ENCODE assay signal across 8 cellular contexts in genomic region chr6:52537001-52537753, GRCh38. TPM values are rescaled to one million over a fixed set of nuclear protein-coding genes. Genes with fewer than 3 reads are reported as not detected.
DNase-seq lines count a peak whose midpoint lies in the region; ATAC-seq lines count a peak whose summit lies in the region.

No MANE protein-coding gene starts in this region.

- peak overlapping the region; percentile 0 for H3K4me3 Mint-ChIP-seq in activated CD8-positive, alpha-beta memory T cell treated with anti-CD3 and anti-CD28 coated beads, Interleukin-2, amount 10 ng/mL, durations not matched to agents 7 days and 5 days
- no peak overlapping the region for H3K4me3 Mint-ChIP-seq in activated T-helper 2 cell treated with anti-CD3 and anti-CD28 coated beads, Interferon-gamma antibody, Interleukin-2, Interleukin-4, amounts not matched to agents 10 μg/mL and 5 μg/mL and 100 μg/mL, durations not matched to agents 14 hours and 24 hours and 36 hours (ENCODE audit: low read depth)
- H3K4me3 Mint-ChIP-seq in stimulated activated naive CD8-positive, alpha-beta T cell treated with anti-CD3 and anti-CD28 coated beads, Interleukin-15, amount 100 ng/mL, for 72 hours, result no peak overlapping the region

- peak overlapping the region; percentile 22 for H3K27ac Mint-ChIP-seq in activated CD8-positive, alpha-beta memory T cell treated with anti-CD3 and anti-CD28 coated beads, Interleukin-2, amount 10 ng/mL, durations not matched to agents 7 days and 5 days
- H3K27ac Mint-ChIP-seq in activated T-helper 2 cell treated with anti-CD3 and anti-CD28 coated beads, Interferon-gamma antibody, Interleukin-2, Interleukin-4, amounts not matched to agents 10 μg/mL and 5 μg/mL and 100 μg/mL, durations not matched to agents 14 hours and 24 hours and 36 hours, result peak overlapping the region; percentile 19
- H3K27ac Mint-ChIP-seq in stimulated activated naive CD8-positive, alpha-beta T cell treated with anti-CD3 and anti-CD28 coated beads, Interleukin-15, amount 100 ng/mL, for 72 hours, result no peak overlapping the region

- H3K9me3 Mint-ChIP-seq in activated CD8-positive, alpha-beta memory T cell treated with anti-CD3 and anti-CD28 coated beads, Interleukin-2, amount 10 ng/mL, durations not matched to agents 7 days and 5 days (ENCODE audit: low read depth), result no peaks in the 10 kb centered on the region
- no peaks in the 10 kb centered on the region for H3K9me3 Mint-ChIP-seq in activated T-helper 2 cell treated with anti-CD3 and anti-CD28 coated beads, Interferon-gamma antibody, Interleukin-2, Interleukin-4, amounts not matched to agents 10 μg/mL and 5 μg/mL and 100 μg/mL, durations not matched to agents 14 hours and 24 hours and 36 hours
- no peaks in the 10 kb centered on the region for H3K9me3 Mint-ChIP-seq in stimulated activated naive CD8-positive, alpha-beta T cell treated with anti-CD3 and anti-CD28 coated beads, Interleukin-15, amount 100 ng/mL, for 72 hours

- H3K27me3 Mint-ChIP-seq in activated CD8-positive, alpha-beta memory T cell treated with anti-CD3 and anti-CD28 coated beads, Interleukin-2, amount 10 ng/mL, durations not matched to agents 7 days and 5 days, result peaks cover 8% of the 10 kb centered on the region
- H3K27me3 Mint-ChIP-seq in activated T-helper 2 cell treated with anti-CD3 and anti-CD28 coated beads, Interferon-gamma antibody, Interleukin-2, Interleukin-4, amounts not matched to agents 10 μg/mL and 5 μg/mL and 100 μg/mL, durations not matched to agents 14 hours and 24 hours and 36 hours (ENCODE audit: low read depth), result no peaks in the 10 kb centered on the region
- no peaks in the 10 kb centered on the region for H3K27me3 Mint-ChIP-seq in stimulated activated naive CD8-positive, alpha-beta T cell treated with anti-CD3 and anti-CD28 coated beads, Interleukin-15, amount 100 ng/mL, for 72 hours

- peak; percentile 34 for ATAC-seq in activated CD8-positive, alpha-beta memory T cell treated with anti-CD3 and anti-CD28 coated beads, Interleukin-2, amount 10 ng/mL, durations not matched to agents 7 days and 5 days
- ATAC-seq in HG03039 (IDR thresholded peaks at IDR 0.05; ENCODE audit: unreplicated experiment), result peak; percentile 57
- peak; percentile 55 for ATAC-seq in stimulated activated naive CD8-positive, alpha-beta T cell treated with anti-CD3 and anti-CD28 coated beads, Interleukin-15, amount 100 ng/mL, for 72 hours

- H3K4me1 Mint-ChIP-seq in activated CD8-positive, alpha-beta memory T cell treated with anti-CD3 and anti-CD28 coated beads, Interleukin-2, amount 10 ng/mL, durations not matched to agents 7 days and 5 days, result peaks cover 49% of the 10 kb centered on the region
- H3K4me1 Mint-ChIP-seq in activated T-helper 2 cell treated with anti-CD3 and anti-CD28 coated beads, Interferon-gamma antibody, Interleukin-2, Interleukin-4, amounts not matched to agents 10 μg/mL and 5 μg/mL and 100 μg/mL, durations not matched to agents 14 hours and 24 hours and 36 hours (ENCODE audit: low read depth), result peaks cover 51% of the 10 kb centered on the region
- peaks cover 39% of the 10 kb centered on the region for H3K4me1 Mint-ChIP-seq in stimulated activated naive CD8-positive, alpha-beta T cell treated with anti-CD3 and anti-CD28 coated beads, Interleukin-15, amount 100 ng/mL, for 72 hours

- CTCF ChIA-PET in activated CD8-positive, alpha-beta memory T cell treated with anti-CD3 and anti-CD28 coated beads, Interleukin-2, amount 10 ng/mL, durations not matched to agents 7 days and 5 days (lab: Charles Lee), result interaction anchor here (4.7 kb wide), 1 partner anchor 39 kb away, joined by 26 read pairs; the partner anchor contains the start of gene TRAM2

- H3K36me3 Mint-ChIP-seq in activated CD8-positive, alpha-beta memory T cell treated with anti-CD3 and anti-CD28 coated beads, Interleukin-2, amount 10 ng/mL, durations not matched to agents 7 days and 5 days, result peaks cover 1% of the 10 kb centered on the region
- H3K36me3 Mint-ChIP-seq in activated T-helper 2 cell treated with anti-CD3 and anti-CD28 coated beads, Interferon-gamma antibody, Interleukin-2, Interleukin-4, amounts not matched to agents 10 μg/mL and 5 μg/mL and 100 μg/mL, durations not matched to agents 14 hours and 24 hours and 36 hours (ENCODE audit: low read depth), result peaks cover 5% of the 10 kb centered on the region

- intact Hi-C loops in activated T-helper 2 cell treated with anti-CD3 and anti-CD28 coated beads, Interferon-gamma antibody, Interleukin-2, Interleukin-4, amounts not matched to agents 10 μg/mL and 5 μg/mL and 100 μg/mL, durations not matched to agents 14 hours and 24 hours and 36 hours (cut with micrococcal nuclease), result loop anchor here (1.0 to 5.0 kb wide), 5 partner anchors 44 to 375 kb away; partner anchors contain the start of gene EFHC1

- peak; percentile 63 for DNase-seq in activated CD8-positive, alpha-beta memory T cell treated with anti-CD3 and anti-CD28 coated beads, Interleukin-2, amount 10 ng/mL, durations not matched to agents 7 days and 5 days
- DNase-seq in activated CD8-positive, alpha-beta memory T cell treated with anti-CD3 and anti-CD28 coated beads, Interleukin-2, amount 50 U/mL, for 48 hours, result no peak
- peak; percentile 18 for DNase-seq in activated T-helper 2 cell treated with anti-CD3 and anti-CD28 coated beads, Interferon-gamma antibody, Interleukin-2, Interleukin-4, amounts not matched to agents 10 μg/mL and 5 μg/mL and 100 μg/mL, durations not matched to agents 14 hours and 24 hours and 36 hours (ENCODE audit: low spot score)
- peak in 1 of 2 donors; percentile 24 for DNase-seq in stimulated activated naive CD8-positive, alpha-beta T cell treated with anti-CD3 and anti-CD28 coated beads, Interleukin-15, amount 100 ng/mL, for 72 hours
- DNase-seq in GM19238 (ENCODE audit: insufficient read length, low spot score) (no peak), D341Med (ENCODE audit: low spot score) (no peak), MV-4-11 (lab: John Stamatoyannopoulos, UW) (no peak)

RNA-seq across cellular contexts. Expression of gene TRAM2, which starts 39.7 kb away (rescaled TPM):
- 1 to 10 TPM; 1.7 to 2.8 TPM for total RNA-seq in activated CD8-positive, alpha-beta memory T cell treated with anti-CD3 and anti-CD28 coated beads, Interleukin-2, amount 10 ng/mL, durations not matched to agents 7 days and 5 days
- total RNA-seq in activated T-helper 2 cell treated with anti-CD3 and anti-CD28 coated beads, Interferon-gamma antibody, Interleukin-2, Interleukin-4, amounts not matched to agents 10 μg/mL and 5 μg/mL and 100 μg/mL, durations not matched to agents 14 hours and 24 hours and 36 hours, result 4.7 TPM in 2 replicates

Comparison
In these comparisons a context has a peak if more than half of its experiments do, and no peak if none do; other contexts are left out.
1. DNase-seq: peak in activated CD8-positive, alpha-beta memory T cell treated with anti-CD3 and anti-CD28 coated beads, Interleukin-2, amount 10 ng/mL, durations not matched to agents 7 days and 5 days (single experiment) and activated T-helper 2 cell treated with anti-CD3 and anti-CD28 coated beads, Interferon-gamma antibody, Interleukin-2, Interleukin-4, amounts not matched to agents 10 μg/mL and 5 μg/mL and 100 μg/mL, durations not matched to agents 14 hours and 24 hours and 36 hours (single experiment); none in activated CD8-positive, alpha-beta memory T cell treated with anti-CD3 and anti-CD28 coated beads, Interleukin-2, amount 50 U/mL, for 48 hours (single experiment), GM19238 (single experiment), D341Med (single experiment) and MV-4-11 (single experiment).
2. H3K27ac Mint-ChIP-seq: peak in activated CD8-positive, alpha-beta memory T cell treated with anti-CD3 and anti-CD28 coated beads, Interleukin-2, amount 10 ng/mL, durations not matched to agents 7 days and 5 days (single experiment) and activated T-helper 2 cell treated with anti-CD3 and anti-CD28 coated beads, Interferon-gamma antibody, Interleukin-2, Interleukin-4, amounts not matched to agents 10 μg/mL and 5 μg/mL and 100 μg/mL, durations not matched to agents 14 hours and 24 hours and 36 hours (single experiment); none in stimulated activated naive CD8-positive, alpha-beta T cell treated with anti-CD3 and anti-CD28 coated beads, Interleukin-15, amount 100 ng/mL, for 72 hours (0 of 2).
3. Peak in every context shown above with its lines, with median percentiles within 50 percentile points of each other: ATAC-seq.